1 cellular context compared by ENCODE assay signal in genomic region chr2:239202836-239203235, GRCh38.
TF ChIP-seq lines count a peak whose summit lies in the region.

No MANE protein-coding gene starts in this region.

TF ChIP-seq in H1, 55 proteins besides CTCF, POLR2A, EP300 and RAD21:
- no peak for TF ChIP-seq JUND (IDR thresholded peaks at IDR 0.05; ENCODE audit: low read length)
- no peak for TF ChIP-seq CTBP2 (IDR thresholded peaks at IDR 0.05; ENCODE audit: borderline replicate concordance, insufficient read depth, insufficient read length, low read length)
- no peak for TF ChIP-seq TAF7 (optimal IDR thresholded peaks at IDR 0.05; ENCODE audit: borderline replicate concordance, low read depth, low read length)
- TF ChIP-seq PHF8 (conservative IDR thresholded peaks at IDR 0.05; ENCODE audit: low read depth, low read length): no peak
- TF ChIP-seq CBX8 (IDR thresholded peaks at IDR 0.05; ENCODE audit: borderline replicate concordance, low read depth, low read length): no peak
- TF ChIP-seq, protein P1, sequence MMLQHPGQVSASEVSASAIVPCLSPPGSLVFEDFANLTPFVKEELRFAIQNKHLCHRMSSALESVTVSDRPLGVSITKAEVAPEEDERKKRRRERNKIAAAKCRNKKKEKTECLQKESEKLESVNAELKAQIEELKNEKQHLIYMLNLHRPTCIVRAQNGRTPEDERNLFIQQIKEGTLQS (IDR thresholded peaks at IDR 0.05; ENCODE audit: insufficient read depth, low read depth, low read length): no peak
- no peak for TF ChIP-seq KDM4A (IDR thresholded peaks at IDR 0.05; ENCODE audit: low read depth, low read length, severe bottlenecking)
- no peak for TF ChIP-seq TBP (IDR thresholded peaks at IDR 0.05; ENCODE audit: low read depth, low read length)
- TF ChIP-seq CHD7 (IDR thresholded peaks at IDR 0.05; ENCODE audit: insufficient replicate concordance, low read length): no peak
- no peak for TF ChIP-seq SIRT6 (IDR thresholded peaks at IDR 0.05; ENCODE audit: low read length)
- no peak for TF ChIP-seq CHD2 (IDR thresholded peaks at IDR 0.05; ENCODE audit: low read length)
- no peak for TF ChIP-seq SP2 (IDR thresholded peaks at IDR 0.05; ENCODE audit: low read length)
- no peak for TF ChIP-seq RBBP5 (IDR thresholded peaks at IDR 0.05; ENCODE audit: borderline replicate concordance, low read depth, low read length)
- TF ChIP-seq BRCA1 (IDR thresholded peaks at IDR 0.05; ENCODE audit: low read depth, low read length): no peak
- TF ChIP-seq BCL11A (IDR thresholded peaks at IDR 0.05; ENCODE audit: low read depth in 2 of 2, low read length in 2 of 2): no peak
- TF ChIP-seq, protein P2, sequence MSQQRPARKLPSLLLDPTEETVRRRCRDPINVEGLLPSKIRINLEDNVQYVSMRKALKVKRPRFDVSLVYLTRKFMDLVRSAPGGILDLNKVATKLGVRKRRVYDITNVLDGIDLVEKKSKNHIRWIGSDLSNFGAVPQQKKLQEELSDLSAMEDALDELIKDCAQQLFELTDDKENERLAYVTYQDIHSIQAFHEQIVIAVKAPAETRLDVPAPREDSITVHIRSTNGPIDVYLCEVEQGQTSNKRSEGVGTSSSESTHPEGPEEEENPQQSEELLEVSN (IDR thresholded peaks at IDR 0.05): no peak
- TF ChIP-seq SUZ12 (IDR thresholded peaks at IDR 0.05; ENCODE audit: low read length): no peak
- TF ChIP-seq POU5F1 (IDR thresholded peaks at IDR 0.05; ENCODE audit: low read depth, low read length): no peak
- TF ChIP-seq TAF1 (IDR thresholded peaks at IDR 0.05; ENCODE audit: low read depth, low read length): no peak
- TF ChIP-seq NRF1 (IDR thresholded peaks at IDR 0.05; ENCODE audit: low read depth, low read length): no peak
